ENCODE assay signal across 1 cellular context in the genomic region with DNA sequence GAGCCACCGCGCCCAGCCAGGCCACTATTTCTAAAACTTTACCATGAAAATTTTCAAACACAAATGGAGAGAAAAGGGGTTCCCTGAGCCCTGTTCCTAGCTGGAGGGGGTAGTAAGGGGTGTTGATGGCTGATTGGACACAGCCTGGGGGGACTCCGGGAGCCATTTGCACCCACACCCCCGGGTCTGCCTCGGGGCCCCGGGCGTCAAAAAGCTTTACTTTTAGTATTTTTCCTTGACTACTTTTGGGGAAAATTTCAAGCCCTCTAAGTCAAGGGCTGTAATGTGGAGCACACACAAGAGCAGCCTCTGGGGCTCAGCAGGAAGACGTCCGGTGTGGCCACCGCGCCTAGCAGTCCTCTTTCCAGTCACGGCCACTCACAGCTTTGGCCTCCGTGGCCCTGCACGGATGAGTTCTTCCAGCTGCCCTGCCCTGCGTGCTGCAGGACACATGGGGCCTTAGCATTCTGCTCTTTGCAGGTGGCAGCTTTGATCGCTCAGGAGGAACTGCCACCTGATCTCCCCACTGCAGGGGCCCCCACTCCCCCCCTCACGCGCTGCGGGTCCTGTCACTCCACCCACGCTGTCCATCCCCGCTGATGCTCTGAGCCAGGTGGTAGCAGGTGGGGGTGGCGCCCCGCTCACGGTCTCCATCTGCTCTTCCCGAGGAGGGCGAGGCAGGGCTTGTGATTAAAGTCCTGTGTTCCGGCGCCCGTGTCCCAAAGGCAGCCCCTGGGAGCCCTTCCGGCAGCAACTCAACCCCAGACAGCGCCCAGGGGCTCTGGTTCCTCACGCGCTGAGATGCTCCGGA.
TF ChIP-seq lines count a peak whose summit lies in the region.

No MANE protein-coding gene starts in this region.

TF ChIP-seq in HepG2, 621 proteins besides CTCF, POLR2A, EP300 and RAD21:
- TF ChIP-seq AGO2 (optimal IDR thresholded peaks at IDR 0.05; ENCODE audit: low read depth, low read length): peak; percentile 90
- TF ChIP-seq BHLHE40 (IDR thresholded peaks at IDR 0.05; ENCODE audit: low read length): no peak
- TF ChIP-seq POLR2G (IDR thresholded peaks at IDR 0.05; ENCODE audit: low read depth, low read length): 0 out of 2 replicates have a peak, but pooled peaks have one; percentile 3
TF ChIP-seq in HepG2: peak in this region for 2.
